19 cellular contexts compared by ENCODE assay signal in genomic region chr1:186079084-186079684, GRCh38.
A peak's percentile ranks its signal among the peaks of the same experiment; 100 is the strongest.
DNase-seq lines count a peak whose midpoint lies in the region; ATAC-seq, FAIRE-seq and TF ChIP-seq lines count a peak whose summit lies in the region.
"Had no signal": no experiment of that assay in that cellular context is flagged by ENCODE, and none has a peak within 500 bp of the region (broad histone marks: within the 10 kb centered on the region; RNA-seq: fewer than 3 reads in every experiment).

No MANE protein-coding gene starts in this region.

- H3K9me3 Mint-ChIP-seq in activated CD8-positive, alpha-beta T cell treated with anti-CD3 and anti-CD28 coated beads, Interleukin-2, amount 10 ng/mL, durations not matched to agents 7 days and 5 days (ENCODE audit: insufficient read depth): no peaks in the 10 kb centered on the region

- TF ChIP-seq CTCF in BE2C (IDR thresholded peaks at IDR 0.05; ENCODE audit: low read depth, low read length) (no peak), bronchial epithelial cell (IDR thresholded peaks at IDR 0.05; ENCODE audit: insufficient read depth, low read length, severe bottlenecking) (no peak), keratinocyte (optimal IDR thresholded peaks at IDR 0.05 in 1 of 3, IDR thresholded peaks at IDR 0.05 in 1 of 3, conservative IDR thresholded peaks at IDR 0.05 in 1 of 3; ENCODE audit: extremely low read depth in 1 of 3, insufficient read depth in 2 of 3, low read length in 3 of 3) (no peak), esophagus muscularis mucosa (IDR thresholded peaks at IDR 0.05) (no peak), mucosa of descending colon (IDR thresholded peaks at IDR 0.05) (no peak)

- H2AFZ ChIP-seq in keratinocyte (ENCODE audit: control insufficient read depth, low read length): no peak overlapping the region

- H3K27me3 ChIP-seq in BE2C (no peaks in the 10 kb centered on the region; the same call in 1 of the 2 replicates), bronchial epithelial cell (ENCODE audit: control insufficient read depth, insufficient read depth, low read length) (no peaks in the 10 kb centered on the region), keratinocyte (ENCODE audit: control insufficient read depth, extremely low read depth, insufficient read depth, low read length) (no peaks in the 10 kb centered on the region), esophagus muscularis mucosa (no peaks in the 10 kb centered on the region)

- CTCF ChIA-PET in activated CD8-positive, alpha-beta T cell treated with anti-CD3 and anti-CD28 coated beads, Interleukin-2, amount 10 ng/mL, durations not matched to agents 7 days and 5 days (lab: Charles Lee): no interaction called here

- H3K27me3 Mint-ChIP-seq in activated CD8-positive, alpha-beta T cell treated with anti-CD3 and anti-CD28 coated beads, Interleukin-2, amount 10 ng/mL, durations not matched to agents 7 days and 5 days (ENCODE audit: low read depth): no peaks in the 10 kb centered on the region

- no peaks in the 10 kb centered on the region for H3K4me1 Mint-ChIP-seq in activated CD8-positive, alpha-beta T cell treated with anti-CD3 and anti-CD28 coated beads, Interleukin-2, amount 10 ng/mL, durations not matched to agents 7 days and 5 days (ENCODE audit: low read depth)
- H3K4me1 Mint-ChIP-seq: CD4-positive, CD25-positive, alpha-beta regulatory T cell had no signal

- no peaks in the 10 kb centered on the region for H3K36me3 Mint-ChIP-seq in activated CD8-positive, alpha-beta T cell treated with anti-CD3 and anti-CD28 coated beads, Interleukin-2, amount 10 ng/mL, durations not matched to agents 7 days and 5 days (ENCODE audit: low read depth)

- no peak for TF ChIP-seq EP300 in esophagus muscularis mucosa (IDR thresholded peaks at IDR 0.05)

- no peak overlapping the region for H3K27ac Mint-ChIP-seq in activated CD8-positive, alpha-beta T cell treated with anti-CD3 and anti-CD28 coated beads, Interleukin-2, amount 10 ng/mL, durations not matched to agents 7 days and 5 days

- H3K9ac ChIP-seq in keratinocyte (ENCODE audit: control insufficient read depth, extremely low read depth, insufficient read depth, low read length): no peak overlapping the region

- H3K36me3 ChIP-seq in BE2C: no peaks in the 10 kb centered on the region
- H3K36me3 ChIP-seq in bronchial epithelial cell (ENCODE audit: control insufficient read depth, insufficient read depth, low read length): no peaks in the 10 kb centered on the region
- no peaks in the 10 kb centered on the region for H3K36me3 ChIP-seq in keratinocyte (ENCODE audit: control insufficient read depth in 2 of 2, extremely low read depth in 1 of 2, insufficient read depth in 2 of 2, low read length in 2 of 2)
- peaks cover 0 to 14% (median 5%) of the 10 kb centered on the region in 4 donors for H3K36me3 ChIP-seq in esophagus muscularis mucosa
- no peaks in the 10 kb centered on the region for H3K36me3 ChIP-seq in mucosa of descending colon (ENCODE audit: low read depth)

- no peak for TF ChIP-seq POLR2A in esophagus muscularis mucosa (IDR thresholded peaks at IDR 0.05; ENCODE audit: low read depth)

- no peaks in the 10 kb centered on the region for H3K9me1 ChIP-seq in keratinocyte (ENCODE audit: control insufficient read depth, extremely low read depth, insufficient read depth, low read length)

- H3K4me3 ChIP-seq in BE2C (ENCODE audit: low read depth, low read length): no peak overlapping the region
- no peak overlapping the region for H3K4me3 ChIP-seq in bronchial epithelial cell (ENCODE audit: low read depth, low read length)
- H3K4me3 ChIP-seq in keratinocyte (ENCODE audit: control insufficient read depth in 2 of 3, extremely low read depth in 1 of 3, insufficient read depth in 2 of 3, low read depth in 1 of 3, low read length in 3 of 3): no peak overlapping the region
- no peak overlapping the region for H3K4me3 ChIP-seq in esophagus muscularis mucosa
- H3K4me3 ChIP-seq in mucosa of descending colon: no peak overlapping the region

- H3K79me2 ChIP-seq in keratinocyte (ENCODE audit: control insufficient read depth, insufficient read depth, low read length): no peaks in the 10 kb centered on the region

- H3K4me1 ChIP-seq in BE2C (peaks cover 5% of the 10 kb centered on the region; the same call in 1 of the 2 replicates), keratinocyte (ENCODE audit: control insufficient read depth, extremely low read depth, insufficient read depth, low read length) (peaks cover 11% of the 10 kb centered on the region), esophagus muscularis mucosa (peaks cover 0 to 14% (median 9%) of the 10 kb centered on the region in 4 donors), mucosa of descending colon (ENCODE audit: low read depth) (peaks cover 8% of the 10 kb centered on the region)

- H3K4me2 ChIP-seq in keratinocyte (ENCODE audit: control insufficient read depth, extremely low read depth, insufficient read depth, low read depth, low read length): no peak overlapping the region

- no peak for ATAC-seq in activated CD8-positive, alpha-beta T cell treated with anti-CD3 and anti-CD28 coated beads, Interleukin-2, amount 10 ng/mL, durations not matched to agents 7 days and 5 days
- ATAC-seq in mucosa of descending colon: no peak
- ATAC-seq in HG02852 (IDR thresholded peaks at IDR 0.05; ENCODE audit: unreplicated experiment): no peak

- no peaks in the 10 kb centered on the region for H3K9me3 ChIP-seq in BE2C
- no peaks in the 10 kb centered on the region for H3K9me3 ChIP-seq in keratinocyte (ENCODE audit: control insufficient read depth, low read depth, low read length)
- no peaks in the 10 kb centered on the region for H3K9me3 ChIP-seq in esophagus muscularis mucosa
- no peaks in the 10 kb centered on the region for H3K9me3 ChIP-seq in mucosa of descending colon

- H3K4me3 Mint-ChIP-seq in activated CD8-positive, alpha-beta T cell treated with anti-CD3 and anti-CD28 coated beads, Interleukin-2, amount 10 ng/mL, durations not matched to agents 7 days and 5 days: no peak overlapping the region
- H3K4me3 Mint-ChIP-seq: CD4-positive, CD25-positive, alpha-beta regulatory T cell had no signal

- 94% methylated on average over 7 of the region's 7 CpGs for WGBS in esophagus muscularis mucosa

- DNase-seq in BE2C (peak; percentile 5), D341Med (ENCODE audit: low spot score) (peak; percentile 51), bronchial epithelial cell (ENCODE audit: low read depth) (peak; percentile 60), keratinocyte (ENCODE audit: low read depth, low spot score) (no peak), esophagus muscularis mucosa (ENCODE audit: extremely low spot score) (no peak), mucosa of descending colon (no peak)
- no peak for DNase-seq in activated CD8-positive, alpha-beta T cell treated with anti-CD3 and anti-CD28 coated beads, Interleukin-2, amount 10 ng/mL, durations not matched to agents 7 days and 5 days
- DNase-seq: Calu3; CD4-positive, CD25-positive, alpha-beta regulatory T cell; DMS79 treated with DMSO at 0.1 percent for 48 hours; HCEC 1CT; KG1; NCI-H1048; NCI-H2107; NCI-H446; OCI-M1; RPMI8226; SIG-M5 had no signal

- intact Hi-C loops in esophagus muscularis mucosa (cut with DNase I) (no loop called here), mucosa of descending colon (cut with DNase I, micrococcal nuclease) (no loop called here)

- POLR2A ChIA-PET in activated CD8-positive, alpha-beta T cell treated with anti-CD3 and anti-CD28 coated beads, Interleukin-2, amount 10 ng/mL, durations not matched to agents 7 days and 5 days (lab: Charles Lee): no interaction called here

- H3K27ac ChIP-seq in keratinocyte (ENCODE audit: control insufficient read depth, insufficient read depth, low read length): no peak overlapping the region
- no peak overlapping the region for H3K27ac ChIP-seq in esophagus muscularis mucosa (replicated peaks in 1 of 4)

- no peak for FAIRE-seq in bronchial epithelial cell (lab: Jason Lieb, UNC)
- FAIRE-seq in keratinocyte (lab: Jason Lieb, UNC): peak; percentile 43

- dilution Hi-C loops in keratinocyte (cut with MboI; ENCODE audit: extremely low pct_ligation_motif_present, low sequenced_read_pairs): no loop called here

- no peaks in the 10 kb centered on the region for H4K20me1 ChIP-seq in keratinocyte (ENCODE audit: control insufficient read depth, extremely low read depth, insufficient read depth, low read length)

Comparison
In these comparisons a context has a peak if more than half of its experiments do, and no peak if none do; other contexts are left out.
1. DNase-seq: peak in BE2C (single experiment), D341Med (single experiment) and bronchial epithelial cell (single experiment); none in keratinocyte (single experiment), esophagus muscularis mucosa (single experiment), activated CD8-positive, alpha-beta T cell treated with anti-CD3 and anti-CD28 coated beads, Interleukin-2, amount 10 ng/mL, durations not matched to agents 7 days and 5 days (single experiment) and mucosa of descending colon (0 of 3).